ENCODE assay signal across 8 cellular contexts in the genomic region with DNA sequence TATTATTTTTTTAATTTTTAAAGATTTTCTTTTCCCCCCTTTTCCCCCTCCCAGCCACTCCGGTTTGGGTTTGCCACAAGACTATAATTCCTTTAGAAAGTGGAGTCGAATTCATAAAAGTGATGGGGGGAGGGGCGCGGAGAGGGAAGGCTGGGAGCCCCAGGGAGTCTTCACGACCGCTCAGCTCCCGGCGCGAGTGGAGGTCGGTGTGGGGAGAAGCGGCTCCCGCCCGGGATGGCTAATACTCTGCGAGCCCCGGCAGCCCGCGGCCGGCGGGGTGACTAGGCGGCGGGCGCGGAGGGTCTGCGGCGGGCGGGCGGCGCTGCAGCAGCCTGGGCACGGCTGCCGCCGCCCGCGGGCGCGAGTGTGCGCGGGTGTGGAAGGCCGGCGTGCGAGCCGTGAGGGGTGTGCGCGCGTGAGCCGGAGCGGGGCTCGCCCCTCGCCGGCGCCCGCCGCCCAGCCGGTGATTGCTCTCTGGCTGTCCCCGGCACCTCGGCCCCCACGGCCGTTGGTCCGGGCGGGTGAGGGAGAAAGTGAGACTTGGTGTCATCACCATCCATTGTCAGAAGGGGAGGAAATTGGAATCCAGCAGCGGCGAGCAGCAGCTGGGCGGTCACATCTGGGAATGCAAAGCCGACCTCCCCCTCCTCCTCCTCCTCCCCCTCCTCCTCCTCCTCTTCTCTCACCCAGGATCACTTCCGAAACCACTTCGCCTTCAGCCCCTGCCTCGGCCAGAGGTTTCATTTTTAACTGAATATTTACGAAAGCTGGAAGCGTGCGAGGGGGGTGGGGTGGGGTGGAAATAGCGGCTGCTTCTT. TPM values are rescaled to one million over a fixed set of nuclear protein-coding genes. Genes with fewer than 3 reads are reported as not detected.
DNase-seq lines count a peak whose midpoint lies in the region; ATAC-seq and TF ChIP-seq lines count a peak whose summit lies in the region.

TSS of gene PARP8 (plus strand) at position 377 of the 818 bp plus-strand sequence. CDS start 459 bp downstream, outside the sequence.

- no peaks in the 10 kb centered on the region for H3K9me3 Mint-ChIP-seq in natural killer cell

- peaks cover 55 to 57% of the 10 kb centered on the region in 2 donors for H3K4me1 Mint-ChIP-seq in natural killer cell

- H3K4me2 ChIP-seq in OCI-LY1 (ENCODE audit: low read length), result peak within 1 kb of the TSS; percentile 96

- H2AFZ ChIP-seq in OCI-LY1 (ENCODE audit: low read length), result no peak within 1 kb of the TSS

- H3K9me2 ChIP-seq in OCI-LY1 (ENCODE audit: low read depth, low read length), result no peaks in the 10 kb centered on the region

- H3K27ac ChIP-seq in OCI-LY1 (ENCODE audit: low read depth, low read length, poor library complexity, severe bottlenecking), result peak within 1 kb of the TSS; percentile 90

- intact Hi-C loops in natural killer cell (cut with micrococcal nuclease), result loop anchor here (2.0 to 10.0 kb wide), 3 partner anchors 76 to 102 kb away; no protein-coding TSS in a partner anchor

- H3K27ac Mint-ChIP-seq in natural killer cell, result peak within 1 kb of the TSS; percentile 99 to 100

- H3K4me1 ChIP-seq in OCI-LY1 (ENCODE audit: insufficient read depth, low read length, severe bottlenecking), result peaks cover 53% of the 10 kb centered on the region

- H3K9ac ChIP-seq in OCI-LY1 (ENCODE audit: low read length), result peak within 1 kb of the TSS; percentile 88

- H3K27me3 ChIP-seq in OCI-LY1 (ENCODE audit: insufficient read depth, low read length), result no peaks in the 10 kb centered on the region

- peak within 1 kb of the TSS; percentile 96 for H3K4me3 Mint-ChIP-seq in natural killer cell

- H3K36me3 ChIP-seq in OCI-LY1 (ENCODE audit: insufficient read depth, low read length), result no peaks in the 10 kb centered on the region

- peaks cover 8% of the 10 kb centered on the region for H3K36me3 Mint-ChIP-seq in natural killer cell

- TF ChIP-seq CTCF in OCI-LY1 (IDR thresholded peaks at IDR 0.05; ENCODE audit: low read length), result no peak
- TF ChIP-seq CTCF in natural killer cell (IDR thresholded peaks at IDR 0.05), result no peak
- no peak for TF ChIP-seq CTCF in subcutaneous adipose tissue (IDR thresholded peaks at IDR 0.05; ENCODE audit: low read depth)

- no peaks in the 10 kb centered on the region for H3F3A ChIP-seq in OCI-LY1 (ENCODE audit: insufficient read depth, low read length)

- ATAC-seq in HG02973 (IDR thresholded peaks at IDR 0.05; ENCODE audit: unreplicated experiment) (peak; percentile 39), natural killer cell (peak; percentile 51 to 61 (median 56))

- no peaks in the 10 kb centered on the region for H4K20me1 ChIP-seq in OCI-LY1 (ENCODE audit: insufficient read depth, low read length)

- H3K9me3 ChIP-seq in OCI-LY1 (ENCODE audit: low read length), result peaks cover under 1% of the 10 kb centered on the region; the same call in 1 of the 2 replicates

- DNase-seq in DMS153 treated with DMSO at 0.1 percent for 48 hours (lab: John Stamatoyannopoulos, UW; ENCODE audit: unreplicated experiment) (peak; percentile 11), DMS153 (lab: John Stamatoyannopoulos, UW) (no peak), activated T-helper 1 cell treated with Interleukin-2 at 50 U/mL for 16 hours (ENCODE audit: low read depth) (peak; percentile 41), fibroblast of peridontal ligament (ENCODE audit: extremely low read depth) (peak; percentile 46), natural killer cell (peak; percentile 61)

- no peaks in the 10 kb centered on the region for H3K27me3 Mint-ChIP-seq in natural killer cell (ENCODE audit: low read depth in 2 of 2)

- peaks cover 33% of the 10 kb centered on the region for H3K79me2 ChIP-seq in OCI-LY1 (ENCODE audit: insufficient read depth, low read length)

- peak within 1 kb of the TSS; percentile 76 for H3K4me3 ChIP-seq in OCI-LY1 (ENCODE audit: low read depth, low read length, poor library complexity, severe bottlenecking)

RNA-seq across cellular contexts. Expression of gene PARP8, which starts in this region (rescaled TPM):
- total RNA-seq in natural killer cell (100 to 1,000 TPM; 359 to 395 (median 372) TPM), subcutaneous adipose tissue (10 to 100 TPM in 3 of 4 donors, 1 to 10 TPM in 1; 9.4 to 39.3 (median 28.6) TPM)

Comparison
In these comparisons a context has a peak if more than half of its experiments do, and no peak if none do; other contexts are left out.
1. RNA of gene PARP8 (total RNA-seq): 359 to 395 TPM in natural killer cell; 9.4 to 39.3 TPM in subcutaneous adipose tissue; every median in the first group is over 4 times any median in the second.